ENCODE assay signal across 24 cellular contexts in genomic region chr7:123655614-123656013, GRCh38. TPM values are rescaled to one million over a fixed set of nuclear protein-coding genes. Genes with fewer than 3 reads are reported as not detected.
DNase-seq lines count a peak whose midpoint lies in the region; ATAC-seq and TF ChIP-seq lines count a peak whose summit lies in the region.
"Had no signal": no experiment of that assay in that cellular context is flagged by ENCODE, and none has a peak within 500 bp of the region (broad histone marks: within the 10 kb centered on the region; RNA-seq: fewer than 3 reads in every experiment).

LMOD2 (plus strand) TSS chr7:123655866; CDS start chr7:123655964, 98 bp downstream.

- no peaks in the 10 kb centered on the region for H3K4me1 Mint-ChIP-seq in T-helper 2 cell treated with Interferon-gamma antibody and Interleukin-4, amounts not matched to agents 5 μg/mL and 100 μg/mL, for 36 hours (ENCODE audit: low read depth)
- H3K4me1 Mint-ChIP-seq: CD8-positive, alpha-beta memory T cell had no signal

- H3K9me3 ChIP-seq in IMR-90 (ENCODE audit: control insufficient read depth, insufficient read depth, low read length) (no peaks in the 10 kb centered on the region), heart left ventricle (no peaks in the 10 kb centered on the region), lung (ENCODE audit: control insufficient read depth in 2 of 2, insufficient read depth in 1 of 2, low read length in 1 of 2) (no peaks in the 10 kb centered on the region), trophoblast cell (ENCODE audit: insufficient read depth, low read depth, low read length) (no peaks in the 10 kb centered on the region), stomach (no peaks in the 10 kb centered on the region)
- H3K9me3 ChIP-seq: MG63 had no signal

- H3K4me3 ChIP-seq in IMR-90 (ENCODE audit: insufficient read depth, low read depth, low read length), result no peak within 1 kb of the TSS
- peak within 1 kb of the TSS; percentile 36 to 69 (median 58) for H3K4me3 ChIP-seq in heart left ventricle
- H3K4me3 ChIP-seq in lung, result no peak within 1 kb of the TSS
- H3K4me3 ChIP-seq in trophoblast cell (ENCODE audit: low read depth, low read length), result no peak within 1 kb of the TSS
- no peak within 1 kb of the TSS for H3K4me3 ChIP-seq in stomach
- H3K4me3 ChIP-seq: GM23248, MG63 had no signal

- H2BK5ac ChIP-seq in IMR-90 (ENCODE audit: low read depth, low read length, poor library complexity, severe bottlenecking), result no peak within 1 kb of the TSS
- H2BK5ac ChIP-seq in trophoblast cell (ENCODE audit: low read depth, low read length, poor library complexity), result peak within 1 kb of the TSS; percentile 64

- H3K79me1 ChIP-seq in IMR-90 (ENCODE audit: low read depth in 1 of 2, low read length in 2 of 2) (no peaks in the 10 kb centered on the region), trophoblast cell (ENCODE audit: low read length) (peaks cover 6% of the 10 kb centered on the region)

- H3K23ac ChIP-seq in IMR-90 (ENCODE audit: low read depth, low read length), result no peak within 1 kb of the TSS
- H3K23ac ChIP-seq in trophoblast cell (ENCODE audit: low read length), result no peak within 1 kb of the TSS

- no peaks in the 10 kb centered on the region for H3K9me1 ChIP-seq in IMR-90 (ENCODE audit: insufficient read depth, low read length)

- H3K18ac ChIP-seq in IMR-90 (ENCODE audit: low read depth, low read length) (no peak within 1 kb of the TSS), trophoblast cell (ENCODE audit: low read length) (peak within 1 kb of the TSS; percentile 83)

- H4K91ac ChIP-seq in IMR-90 (ENCODE audit: insufficient read depth, low read depth, low read length) (no peak within 1 kb of the TSS), trophoblast cell (ENCODE audit: low read depth, low read length) (peak within 1 kb of the TSS; percentile 57)

- H4K5ac ChIP-seq in IMR-90 (ENCODE audit: low read depth, low read length), result no peak within 1 kb of the TSS

- H3K14ac ChIP-seq in IMR-90 (replicated peaks; ENCODE audit: low read depth, low read length) (no peak within 1 kb of the TSS), trophoblast cell (ENCODE audit: low read length) (no peak within 1 kb of the TSS)

- in situ Hi-C loops in IMR-90 (cut with MboI; ENCODE audit: low sequenced_read_pairs), result no loop called here

- H4K12ac ChIP-seq in trophoblast cell (ENCODE audit: low read depth, low read length), result no peak within 1 kb of the TSS

- H2AK5ac ChIP-seq in IMR-90 (ENCODE audit: low read depth, low read length) (no peak within 1 kb of the TSS), trophoblast cell (ENCODE audit: low read length) (peak within 1 kb of the TSS; percentile 92)

- POLR2A ChIA-PET in IMR-90 (lab: Charles Lee; ENCODE audit: unreplicated experiment), result no interaction called here

- H3K4ac ChIP-seq in IMR-90 (ENCODE audit: low read depth, low read length) (no peak within 1 kb of the TSS), trophoblast cell (ENCODE audit: low read depth, low read length) (no peak within 1 kb of the TSS)

- no CpG with 5 or more reads among the region's 6 CpGs for WGBS in IMR-90 (ENCODE audit: extremely low coverage in 2 of 2, insufficient read length in 1 of 2), 2 experiments
- 48 to 67% (median 57%) methylated on average over 6 of the region's 6 CpGs for WGBS in heart left ventricle, 4 donors
- WGBS in lung, 2 donors, result 81 to 92% methylated on average over 6 of the region's 6 CpGs
- WGBS in trophoblast cell (ENCODE audit: extremely low coverage, insufficient coverage, insufficient read length), result no CpG with 5 or more reads among the region's 6 CpGs
- 71 to 93% (median 81%) methylated on average over 6 of the region's 6 CpGs for WGBS in stomach, 5 donors

- CTCF ChIA-PET in IMR-90 (lab: Yijun Ruan, JAX), result interaction anchor here (0.6 kb wide), 1 partner anchor 19 kb away, joined by 3 read pairs; no protein-coding TSS in a partner anchor

- no peak within 1 kb of the TSS for H2AK9ac ChIP-seq in IMR-90 (replicated peaks; ENCODE audit: low read depth, low read length, poor library complexity)

- H3K4me1 ChIP-seq in IMR-90 (ENCODE audit: control insufficient read depth, insufficient read depth, low read length), result no peaks in the 10 kb centered on the region
- H3K4me1 ChIP-seq in heart left ventricle, result peaks cover 0 to 20% (median 2%) of the 10 kb centered on the region in 12 donors
- H3K4me1 ChIP-seq in lung (ENCODE audit: control insufficient read depth in 2 of 2, insufficient read depth in 2 of 2, low read length in 2 of 2), result peaks cover 0 to 9% of the 10 kb centered on the region in 2 donors
- H3K4me1 ChIP-seq in trophoblast cell (ENCODE audit: control insufficient read depth in 1 of 2, insufficient read depth in 2 of 2, low read length in 2 of 2), result peaks cover 4 to 8% of the 10 kb centered on the region in 2 experiments
- no peaks in the 10 kb centered on the region for H3K4me1 ChIP-seq in stomach

- no peak for DNase-seq in IMR-90
- DNase-seq in heart left ventricle, result peak; percentile 69 to 85 (median 79)
- DNase-seq in lung (ENCODE audit: low spot score), result no peak
- no peak for DNase-seq in trophoblast cell
- no peak for DNase-seq in stomach
- DNase-seq in T-helper 1 cell, result no peak
- DNase-seq in T-helper 2 cell treated with Interferon-gamma antibody and Interleukin-4, amounts not matched to agents 5 μg/mL and 100 μg/mL, for 36 hours (ENCODE audit: low spot score), result no peak
- DNase-seq: 8988T; AML-193; C1 segment of cervical spinal cord; Calu3; CD8-positive, alpha-beta memory T cell; DMS153; GM23248; HCEC 1CT; MG63; NCI-H1417 treated with DMSO at 0.1 percent for 48 hours; NCI-H187 treated with DMSO at 0.1 percent for 48 hours; NCI-H2107; NCI-H446 treated with DMSO at 0.1 percent for 48 hours; NCI-H526 treated with DMSO at 0.1 percent for 48 hours; SHP77 had no signal

- no peaks in the 10 kb centered on the region for H3K36me3 ChIP-seq in IMR-90 (ENCODE audit: control insufficient read depth, insufficient read depth, low read length)
- H3K36me3 ChIP-seq in heart left ventricle, result peaks cover 0 to 15% (median 0%) of the 10 kb centered on the region in 9 donors
- H3K36me3 ChIP-seq in lung (ENCODE audit: control insufficient read depth in 2 of 2, insufficient read depth in 2 of 2, low read length in 2 of 2), result peaks cover 0 to 4% of the 10 kb centered on the region in 2 donors
- no peaks in the 10 kb centered on the region for H3K36me3 ChIP-seq in trophoblast cell (ENCODE audit: control insufficient read depth in 1 of 2, insufficient read depth in 2 of 2, low read length in 2 of 2)
- H3K36me3 ChIP-seq in stomach, result no peaks in the 10 kb centered on the region
- H3K36me3 ChIP-seq: MG63 had no signal

- H3K9ac ChIP-seq in IMR-90 (ENCODE audit: low read depth, low read length) (no peak within 1 kb of the TSS), trophoblast cell (ENCODE audit: low read length) (no peak within 1 kb of the TSS)
- H3K9ac ChIP-seq: GM23248 had no signal

- H3K27me3 Mint-ChIP-seq in T-helper 2 cell treated with Interferon-gamma antibody and Interleukin-4, amounts not matched to agents 5 μg/mL and 100 μg/mL, for 36 hours (ENCODE audit: low read depth), result peaks cover 2% of the 10 kb centered on the region

- dilution Hi-C loops in IMR-90 (cut with HindIII; ENCODE audit: low sequenced_read_pairs, unreplicated experiment), result no loop called here

- H2BK12ac ChIP-seq in trophoblast cell (ENCODE audit: low read length), result peak within 1 kb of the TSS; percentile 95

- no peaks in the 10 kb centered on the region for H3K36me3 Mint-ChIP-seq in T-helper 2 cell treated with Interferon-gamma antibody and Interleukin-4, amounts not matched to agents 5 μg/mL and 100 μg/mL, for 36 hours (ENCODE audit: low read depth)
- H3K36me3 Mint-ChIP-seq: CD8-positive, alpha-beta memory T cell had no signal

- H3K27ac ChIP-seq in IMR-90 (ENCODE audit: insufficient read depth, low read length) (no peak within 1 kb of the TSS), heart left ventricle (peak within 1 kb of the TSS; percentile 76 to 98 (median 89)), lung (ENCODE audit: low read depth in 1 of 2, low read length in 1 of 2) (peak within 1 kb of the TSS in 1 of 2 donors; percentile 80), trophoblast cell (ENCODE audit: low read depth, low read length) (no peak within 1 kb of the TSS), stomach (no peak within 1 kb of the TSS)
- H3K27ac ChIP-seq: GM23248 had no signal

- H3K79me2 ChIP-seq in trophoblast cell (ENCODE audit: control insufficient read depth, insufficient read depth, low read length, poor library complexity), result no peaks in the 10 kb centered on the region

- TF ChIP-seq POLR2A in IMR-90 (IDR thresholded peaks at IDR 0.05; ENCODE audit: low read depth, low read length) (no peak), heart left ventricle (IDR thresholded peaks at IDR 0.05) (peak in 1 of 2 donors; percentile 92), stomach (IDR thresholded peaks at IDR 0.05) (no peak)

- no TSS peak for BruUV-seq in IMR-90 (replicated peaks; lab: Mats Ljungman, UMichigan)

- no peak for ATAC-seq in IMR-90 (ENCODE audit: low read depth)
- ATAC-seq in heart left ventricle, result peak; percentile 80 to 91 (median 86)
- ATAC-seq in lung (ENCODE audit: insufficient read depth, low FRiP score), result peak; percentile 11
- ATAC-seq in HG02885 (IDR thresholded peaks at IDR 0.05; ENCODE audit: poor library complexity, unreplicated experiment), result no peak

- H3K56ac ChIP-seq in IMR-90 (ENCODE audit: extremely low read depth, insufficient read depth, low read length), result no peak within 1 kb of the TSS

- H2BK15ac ChIP-seq in IMR-90 (ENCODE audit: low read depth, low read length), result no peak within 1 kb of the TSS

- TF ChIP-seq RAD21 in IMR-90 (IDR thresholded peaks at IDR 0.05; ENCODE audit: low read length), result no peak

- H3K4me2 ChIP-seq in IMR-90 (ENCODE audit: low read depth, low read length), result no peak within 1 kb of the TSS
- no peak within 1 kb of the TSS for H3K4me2 ChIP-seq in trophoblast cell (ENCODE audit: low read length)

- no peaks in the 10 kb centered on the region for H4K20me1 ChIP-seq in IMR-90 (ENCODE audit: insufficient read depth, low read length)

- no peak within 1 kb of the TSS for H3K27ac Mint-ChIP-seq in T-helper 2 cell treated with Interferon-gamma antibody and Interleukin-4, amounts not matched to agents 5 μg/mL and 100 μg/mL, for 36 hours
- H3K27ac Mint-ChIP-seq: CD8-positive, alpha-beta memory T cell had no signal

- no peak within 1 kb of the TSS for H2BK20ac ChIP-seq in IMR-90 (ENCODE audit: low read depth, low read length)

- no peak for TF ChIP-seq EP300 in stomach (IDR thresholded peaks at IDR 0.05)

- H2BK120ac ChIP-seq in IMR-90 (ENCODE audit: low read depth, low read length) (no peak within 1 kb of the TSS), trophoblast cell (ENCODE audit: insufficient read depth, low read length, poor library complexity) (peak within 1 kb of the TSS; percentile 41)

- no peak within 1 kb of the TSS for H4K8ac ChIP-seq in IMR-90 (ENCODE audit: low read depth in 2 of 2, low read length in 2 of 2)
- H4K8ac ChIP-seq in trophoblast cell (ENCODE audit: low read depth, low read length), result no peak within 1 kb of the TSS

- intact Hi-C loops in IMR-90 (cut with micrococcal nuclease) (no loop called here), heart left ventricle (cut with DNase I) (loop anchor here in 2 of 10 donors (5.0 kb wide), 2 partner anchors 53 to 92 kb away; partner anchors contain the start of genes ASB15 (in 1 of the 2) and WASL (in 1 of the 2)), stomach (cut with DNase I; ENCODE audit: low total_unique reads) (no loop called here)

- TF ChIP-seq CTCF in IMR-90 (conservative IDR thresholded peaks at IDR 0.05; ENCODE audit: low read depth, low read length) (no peak), heart left ventricle (IDR thresholded peaks at IDR 0.05) (no peak), lung (IDR thresholded peaks at IDR 0.05; ENCODE audit: control extremely low read depth, extremely low read depth) (no peak), stomach (IDR thresholded peaks at IDR 0.05) (no peak)

- peaks cover 1% of the 10 kb centered on the region for H3K27me3 ChIP-seq in IMR-90 (ENCODE audit: control insufficient read depth, insufficient read depth, low read length)
- no peaks in the 10 kb centered on the region for H3K27me3 ChIP-seq in heart left ventricle
- no peaks in the 10 kb centered on the region for H3K27me3 ChIP-seq in lung (ENCODE audit: control insufficient read depth, insufficient read depth)
- H3K27me3 ChIP-seq in trophoblast cell (ENCODE audit: insufficient read depth, low read length), result no peaks in the 10 kb centered on the region
- no peaks in the 10 kb centered on the region for H3K27me3 ChIP-seq in stomach
- H3K27me3 ChIP-seq: MG63 had no signal

- H3K9me3 Mint-ChIP-seq in T-helper 2 cell treated with Interferon-gamma antibody and Interleukin-4, amounts not matched to agents 5 μg/mL and 100 μg/mL, for 36 hours, result no peaks in the 10 kb centered on the region
- H3K9me3 Mint-ChIP-seq: CD8-positive, alpha-beta memory T cell had no signal

- no peak within 1 kb of the TSS for H3K4me3 Mint-ChIP-seq in T-helper 2 cell treated with Interferon-gamma antibody and Interleukin-4, amounts not matched to agents 5 μg/mL and 100 μg/mL, for 36 hours
- H3K4me3 Mint-ChIP-seq: CD8-positive, alpha-beta memory T cell had no signal

- H2AFZ ChIP-seq in IMR-90 (replicated peaks; ENCODE audit: low read length, poor library complexity) (peak within 1 kb of the TSS; percentile 14), trophoblast cell (ENCODE audit: insufficient read depth, low read length, poor library complexity) (no peak within 1 kb of the TSS)
- H2AFZ ChIP-seq: GM23248 had no signal

RNA-seq across cellular contexts. Expression of gene LMOD2, which starts in this region (rescaled TPM):
- total RNA-seq in IMR-90 (2012; rRNA removed) (not detected in 2 replicates), heart left ventricle (1,000 to 10,000 TPM in 3 of 9 donors, 100 to 1,000 TPM in 6; 348 to 1,479 (median 780) TPM), lung (1 to 10 TPM in 1 of 2 donors, not detected in 1; 1.1 TPM), stomach (not detected)
- polyA plus RNA-seq in IMR-90 (2012; rRNA removed) (not detected in 2 replicates), heart left ventricle (100 to 1,000 TPM; 202 to 467 TPM), lung (not detected), stomach (under 1 TPM; 0.05 to 0.46 (median 0.12) TPM)
- polyA plus RNA-seq in IMR-90 (2012; cell fraction: cytosol; rRNA removed), result not detected in 2 replicates
- not detected in 2 replicates for polyA plus RNA-seq in IMR-90 (2012; cell fraction: nucleus; rRNA removed; ENCODE audit: low replicate concordance)
- 0.87 and 1.1 TPM in 2 replicates for polyA plus RNA-seq in trophoblast cell (2013)
- total RNA-seq: Calu3; CD8-positive, alpha-beta memory T cell; GM23248; LHCN-M2 had no signal
- polyA plus RNA-seq: CD8-positive, alpha-beta memory T cell; GM23248 had no signal

Comparison
In these comparisons a context has a peak if more than half of its experiments do, and no peak if none do; other contexts are left out.
1. RNA of gene LMOD2 (total RNA-seq): 348 to 1,479 TPM in heart left ventricle; 1.1 TPM in lung, not detected in IMR-90 and not detected in stomach; every median in the first group is over 100 times any median in the second.
2. RNA of gene LMOD2 (polyA plus RNA-seq): 202 to 467 TPM in heart left ventricle; 0.05 to 0.46 TPM in stomach, not detected in IMR-90 and not detected in lung; every median in the first group is over 100 times any median in the second.
3. ATAC-seq: peak in heart left ventricle (4 of 4) and lung (single experiment); none in IMR-90 (single experiment) and HG02885 (single experiment).
4. DNase-seq: peak in heart left ventricle (5 of 5); none in IMR-90 (single experiment), lung (single experiment), trophoblast cell (0 of 2), stomach (single experiment), T-helper 1 cell (0 of 5) and T-helper 2 cell treated with Interferon-gamma antibody and Interleukin-4, amounts not matched to agents 5 μg/mL and 100 μg/mL, for 36 hours (single experiment).
5. H3K27ac ChIP-seq: peak in heart left ventricle (12 of 12); none in IMR-90 (single experiment), trophoblast cell (single experiment) and stomach (0 of 5).
6. H3K4me3 ChIP-seq: peak in heart left ventricle (12 of 12); none in IMR-90 (single experiment), lung (single experiment), trophoblast cell (single experiment) and stomach (0 of 4).